9 cellular contexts compared by ENCODE assay signal in the genomic region with DNA sequence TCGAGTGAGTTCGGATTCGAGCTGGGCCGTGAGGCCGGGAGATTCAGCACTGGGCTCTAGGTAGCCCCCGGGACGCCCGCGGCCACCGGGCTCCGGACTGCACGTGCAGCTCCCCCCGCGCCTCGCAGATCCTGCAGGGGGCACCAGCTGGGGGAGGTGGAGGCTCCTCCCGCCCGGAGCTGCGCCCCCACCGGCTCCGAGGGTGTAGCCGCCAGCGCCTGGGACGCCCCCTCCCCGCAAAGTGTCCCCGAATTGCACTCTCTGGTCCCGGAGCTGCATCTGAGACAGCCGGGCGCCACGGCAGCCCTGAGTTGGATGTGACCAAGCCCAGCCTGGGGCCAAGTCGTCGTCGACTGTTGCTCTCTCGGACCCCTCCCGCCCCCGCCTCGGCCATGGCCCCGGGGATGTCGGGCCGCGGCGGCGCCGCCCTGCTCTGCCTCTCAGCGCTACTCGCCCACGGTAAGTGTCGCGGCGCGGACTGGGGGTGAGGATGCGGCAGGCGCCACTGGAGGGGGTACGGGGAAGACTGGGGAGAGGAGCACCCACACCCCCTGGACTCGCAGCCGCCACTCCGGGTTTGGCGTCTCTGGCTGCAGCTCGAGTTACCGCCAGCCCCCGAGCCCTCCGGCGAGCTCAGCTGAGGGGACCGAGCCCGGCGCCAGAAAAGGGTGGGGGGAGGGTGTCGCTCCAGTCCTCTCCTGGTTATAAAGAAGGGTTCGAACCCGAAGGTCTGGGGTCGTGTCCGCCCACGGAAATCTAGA. TPM values are rescaled to one million over a fixed set of nuclear protein-coding genes. Genes with fewer than 3 reads are reported as not detected.
A peak's percentile ranks its signal among the peaks of the same experiment; 100 is the strongest.
DNase-seq lines count a peak whose midpoint lies in the region; ATAC-seq lines count a peak whose summit lies in the region.
"Had no signal": no experiment of that assay in that cellular context is flagged by ENCODE, and none has a peak within 500 bp of the region (broad histone marks: within the 10 kb centered on the region; RNA-seq: fewer than 3 reads in every experiment).

No MANE protein-coding gene starts in this region.

- peaks cover 13% of the 10 kb centered on the region for H3K4me1 Mint-ChIP-seq in stimulated activated effector memory CD8-positive, alpha-beta T cell treated with anti-CD3 and anti-CD28 coated beads, Interleukin-12 subunit alpha, Interleukin-12 subunit beta, amount 100 ng/mL, for 72 hours

- DNase-seq in NCI-H2171 treated with DMSO at 0.1 percent for 48 hours (lab: John Stamatoyannopoulos, UW), result peak; percentile 41
- DNase-seq in NCI-H2171 (lab: John Stamatoyannopoulos, UW), result no peak
- peak; percentile 42 for DNase-seq in RPMI8226
- no peak for DNase-seq in stimulated activated effector memory CD8-positive, alpha-beta T cell treated with anti-CD3 and anti-CD28 coated beads, Interleukin-12 subunit alpha, Interleukin-12 subunit beta, amount 100 ng/mL, for 72 hours (ENCODE audit: low spot score in 2 of 2)
- DNase-seq in SW 1271 (lab: John Stamatoyannopoulos, UW), result no peak
- no peak for DNase-seq in left colon

- no peak for ATAC-seq in stimulated activated effector memory CD8-positive, alpha-beta T cell treated with anti-CD3 and anti-CD28 coated beads, Interleukin-12 subunit alpha, Interleukin-12 subunit beta, amount 100 ng/mL, for 72 hours
- ATAC-seq in left colon, result no peak
- ATAC-seq in HG02763 (IDR thresholded peaks at IDR 0.05; ENCODE audit: unreplicated experiment), result no peak

- H3K4me3 ChIP-seq in iPS-11a (ENCODE audit: low read depth, low read length), result peak overlapping the region; percentile 13

- no peak overlapping the region for H3K27ac Mint-ChIP-seq in stimulated activated effector memory CD8-positive, alpha-beta T cell treated with anti-CD3 and anti-CD28 coated beads, Interleukin-12 subunit alpha, Interleukin-12 subunit beta, amount 100 ng/mL, for 72 hours

- H3K4me3 Mint-ChIP-seq in stimulated activated effector memory CD8-positive, alpha-beta T cell treated with anti-CD3 and anti-CD28 coated beads, Interleukin-12 subunit alpha, Interleukin-12 subunit beta, amount 100 ng/mL, for 72 hours, result peak overlapping the region; percentile 69

- H3K9me3 Mint-ChIP-seq in stimulated activated effector memory CD8-positive, alpha-beta T cell treated with anti-CD3 and anti-CD28 coated beads, Interleukin-12 subunit alpha, Interleukin-12 subunit beta, amount 100 ng/mL, for 72 hours, result no peaks in the 10 kb centered on the region

- intact Hi-C loops in left colon (cut with DNase I, micrococcal nuclease), result no loop called here

- no peaks in the 10 kb centered on the region for H3K36me3 Mint-ChIP-seq in stimulated activated effector memory CD8-positive, alpha-beta T cell treated with anti-CD3 and anti-CD28 coated beads, Interleukin-12 subunit alpha, Interleukin-12 subunit beta, amount 100 ng/mL, for 72 hours

RNA-seq across cellular contexts. Expression of gene TMEM132E, which starts 1.5 kb away (rescaled TPM):
- not detected for total RNA-seq in left colon
- total RNA-seq: fibroblast of lung had no signal

Comparison
In these comparisons a context has a peak if more than half of its experiments do, and no peak if none do; other contexts are left out.
1. DNase-seq: peak in NCI-H2171 treated with DMSO at 0.1 percent for 48 hours (single experiment) and RPMI8226 (single experiment); none in NCI-H2171 (single experiment), stimulated activated effector memory CD8-positive, alpha-beta T cell treated with anti-CD3 and anti-CD28 coated beads, Interleukin-12 subunit alpha, Interleukin-12 subunit beta, amount 100 ng/mL, for 72 hours (0 of 2), SW 1271 (0 of 2) and left colon (0 of 2).